In the genomic region with DNA sequence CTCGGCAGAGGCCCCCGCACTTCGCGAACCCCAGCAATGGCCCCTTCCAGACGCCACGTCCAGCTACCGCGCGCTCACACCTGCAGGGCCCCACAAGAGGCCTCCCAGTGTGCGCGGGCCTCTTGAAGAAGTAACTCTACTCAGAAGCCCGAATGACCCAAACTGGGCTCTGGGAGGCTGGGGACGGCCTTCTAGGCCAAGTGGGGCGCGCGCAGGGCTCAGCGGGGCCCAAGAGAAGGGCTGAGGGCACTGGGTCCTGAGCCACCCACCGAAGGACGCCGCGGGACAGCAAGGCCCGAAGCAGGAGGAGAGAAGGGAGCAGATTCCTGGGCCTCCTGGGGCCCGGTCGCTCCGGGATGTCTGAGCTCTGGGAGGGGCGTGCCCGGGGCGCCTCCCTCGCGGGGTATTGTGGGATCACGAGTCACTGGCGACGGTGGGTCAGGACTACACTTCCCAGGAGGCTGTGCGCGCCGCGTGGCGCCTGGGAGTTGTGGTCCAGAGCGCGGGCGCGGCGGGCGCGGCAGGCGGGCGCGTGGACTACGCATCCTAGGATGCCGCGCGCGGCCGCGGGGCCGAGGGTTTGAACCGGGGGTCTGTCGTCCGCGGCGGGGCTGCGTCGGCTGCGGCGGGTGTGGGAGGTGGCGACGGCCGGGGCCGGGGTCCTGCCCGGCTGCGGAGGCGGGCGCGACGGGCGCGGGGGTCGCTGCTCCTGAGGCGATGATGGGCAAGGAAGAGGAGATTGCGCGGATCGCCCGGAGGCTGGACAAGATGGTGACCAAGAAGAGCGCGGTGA, we compare ENCODE assay signal across 8 cellular contexts. TPM values are rescaled to one million over a fixed set of nuclear protein-coding genes. Genes with fewer than 3 reads are reported as not detected.
A peak's percentile ranks its signal among the peaks of the same experiment; 100 is the strongest.
DNase-seq lines count a peak whose midpoint lies in the region; ATAC-seq, FAIRE-seq and TF ChIP-seq lines count a peak whose summit lies in the region.

TSS of gene TCEA2 (plus strand) at position 603 of the 793 bp plus-strand sequence. CDS start at position 718, 115 bp downstream.

- intact Hi-C loops in Right ventricle myocardium inferior (cut with DNase I): no loop called here
- intact Hi-C loops in pancreas (cut with DNase I): no loop called here
- intact Hi-C loops in thyroid gland (cut with DNase I): loop anchor here (10.0 kb wide), 1 partner anchor 528 kb away; the partner anchor contains the start of gene PTK6

- peak within 1 kb of the TSS; percentile 95 for H2AFZ ChIP-seq in SU-DHL-6 (ENCODE audit: low read depth, low read length, severe bottlenecking)

- POLR2A ChIA-PET in activated naive CD8-positive, alpha-beta T cell treated with anti-CD3 and anti-CD28 coated beads, Interleukin-2, amount 10 ng/mL, durations not matched to agents 7 days and 5 days (lab: Charles Lee): interaction anchor here (0.6 to 3.2 kb wide), 11 partner anchors 9 to 542 kb away, joined by 3 to 16 read pairs (median 4); partner anchors contain the start of genes OPRL1, PRPF6 and RGS19

- peak; percentile 79 for ATAC-seq in HG02623 (IDR thresholded peaks at IDR 0.05; ENCODE audit: unreplicated experiment)
- ATAC-seq in activated naive CD8-positive, alpha-beta T cell treated with anti-CD3 and anti-CD28 coated beads, Interleukin-2, amount 10 ng/mL, durations not matched to agents 7 days and 5 days (ENCODE audit: low read depth): peak; percentile 76
- peak; percentile 98 for ATAC-seq in Right ventricle myocardium inferior
- ATAC-seq in pancreas: peak; percentile 92 to 98 (median 98)

- H3K27ac ChIP-seq in SU-DHL-6 (ENCODE audit: low read depth, low read length): no peak within 1 kb of the TSS
- peak within 1 kb of the TSS; percentile 51 to 83 (median 70) for H3K27ac ChIP-seq in pancreas
- peak within 1 kb of the TSS in 2 of 3 donors; percentile 78 to 87 for H3K27ac ChIP-seq in thyroid gland

- H3K4me1 ChIP-seq in pancreas (peaks cover 0 to 5% (median 4%) of the 10 kb centered on the region in 3 donors), thyroid gland (peaks cover 16 to 24% of the 10 kb centered on the region in 2 donors)

- H3K36me3 ChIP-seq in SU-DHL-6 (ENCODE audit: low read length) (no peaks in the 10 kb centered on the region), pancreas (no peaks in the 10 kb centered on the region), thyroid gland (no peaks in the 10 kb centered on the region)

- H4K20me1 ChIP-seq in SU-DHL-6 (ENCODE audit: low read depth, low read length): no peaks in the 10 kb centered on the region

- no peaks in the 10 kb centered on the region for H3K36me3 Mint-ChIP-seq in activated naive CD8-positive, alpha-beta T cell treated with anti-CD3 and anti-CD28 coated beads, Interleukin-2, amount 10 ng/mL, durations not matched to agents 7 days and 5 days

- peak within 1 kb of the TSS; percentile 74 for H3K9ac ChIP-seq in SU-DHL-6 (ENCODE audit: low read length)

- H3K27ac Mint-ChIP-seq in activated naive CD8-positive, alpha-beta T cell treated with anti-CD3 and anti-CD28 coated beads, Interleukin-2, amount 10 ng/mL, durations not matched to agents 7 days and 5 days: peak within 1 kb of the TSS; percentile 89

- H3K9me3 ChIP-seq in SU-DHL-6 (ENCODE audit: insufficient read depth, low read length) (no peaks in the 10 kb centered on the region), pancreas (no peaks in the 10 kb centered on the region), thyroid gland (no peaks in the 10 kb centered on the region)

- H3K79me2 ChIP-seq in SU-DHL-6 (ENCODE audit: insufficient read depth, low read length): no peaks in the 10 kb centered on the region

- DNase-seq in GM04504 (ENCODE audit: low read depth) (peak; percentile 93), NCI-H1105 treated with DMSO at 0.1 percent for 48 hours (lab: John Stamatoyannopoulos, UW) (peak; percentile 93), Right ventricle myocardium inferior (ENCODE audit: missing footprints) (peak; percentile 99), pancreas (peak; percentile 95 to 99 (median 96)), thyroid gland (peak; percentile 97 to 98)
- DNase-seq in activated naive CD8-positive, alpha-beta T cell treated with anti-CD3 and anti-CD28 coated beads, Interleukin-2, amount 10 ng/mL, durations not matched to agents 7 days and 5 days: peak; percentile 96

- WGBS in pancreas, 2 donors: 5 to 7% methylated on average over 51 to 85 of the region's 85 CpGs
- 2 to 40% methylated on average over 3 to 45 of the region's 85 CpGs for WGBS in thyroid gland, 2 donors

- TF ChIP-seq POLR2A in thyroid gland (IDR thresholded peaks at IDR 0.05): peak; percentile 54 to 78

- H3K4me1 Mint-ChIP-seq in activated naive CD8-positive, alpha-beta T cell treated with anti-CD3 and anti-CD28 coated beads, Interleukin-2, amount 10 ng/mL, durations not matched to agents 7 days and 5 days: peaks cover 43% of the 10 kb centered on the region

- peak within 1 kb of the TSS; percentile 95 for H3K4me3 Mint-ChIP-seq in activated naive CD8-positive, alpha-beta T cell treated with anti-CD3 and anti-CD28 coated beads, Interleukin-2, amount 10 ng/mL, durations not matched to agents 7 days and 5 days

- FAIRE-seq in pancreas (lab: Jason Lieb, UNC): no peak

- no peaks in the 10 kb centered on the region for H3K9me3 Mint-ChIP-seq in activated naive CD8-positive, alpha-beta T cell treated with anti-CD3 and anti-CD28 coated beads, Interleukin-2, amount 10 ng/mL, durations not matched to agents 7 days and 5 days

- H3K27me3 Mint-ChIP-seq in activated naive CD8-positive, alpha-beta T cell treated with anti-CD3 and anti-CD28 coated beads, Interleukin-2, amount 10 ng/mL, durations not matched to agents 7 days and 5 days: no peaks in the 10 kb centered on the region

- H3K4me3 ChIP-seq in SU-DHL-6 (ENCODE audit: insufficient read depth, low read length, poor library complexity, severe bottlenecking) (peak within 1 kb of the TSS; percentile 81), pancreas (peak within 1 kb of the TSS; percentile 79 to 92 (median 87)), thyroid gland (replicated peaks in 1 of 3) (peak within 1 kb of the TSS; percentile 37 to 77 (median 60))

- H3F3A ChIP-seq in SU-DHL-6 (ENCODE audit: insufficient read depth): no peaks in the 10 kb centered on the region

- H3K9me2 ChIP-seq in SU-DHL-6 (replicated peaks; ENCODE audit: insufficient read depth, low read length): no peaks in the 10 kb centered on the region

- no peaks in the 10 kb centered on the region for H3K27me3 ChIP-seq in SU-DHL-6 (ENCODE audit: low read length)
- no peaks in the 10 kb centered on the region for H3K27me3 ChIP-seq in pancreas
- H3K27me3 ChIP-seq in thyroid gland: no peaks in the 10 kb centered on the region

- TF ChIP-seq CTCF in SU-DHL-6 (IDR thresholded peaks at IDR 0.05; ENCODE audit: insufficient read depth, low read length, poor library complexity, severe bottlenecking) (no peak), pancreas (IDR thresholded peaks at IDR 0.05) (no peak), thyroid gland (IDR thresholded peaks at IDR 0.05) (no peak)

- peak within 1 kb of the TSS; percentile 85 for H3K4me2 ChIP-seq in SU-DHL-6 (ENCODE audit: low read depth, low read length, poor library complexity, severe bottlenecking)

RNA-seq across cellular contexts. Expression of gene TCEA2, which starts in this region (rescaled TPM):
- 10 to 100 TPM; 65.3 to 74.9 TPM for total RNA-seq in activated naive CD8-positive, alpha-beta T cell treated with anti-CD3 and anti-CD28 coated beads, Interleukin-2, amount 10 ng/mL, durations not matched to agents 7 days and 5 days
- total RNA-seq in Right ventricle myocardium inferior (39.0 TPM), pancreas (10 to 100 TPM; 11.6 to 24.5 (median 13.9) TPM), thyroid gland (10 to 100 TPM; 20.9 to 43.1 (median 24.4) TPM)
- 10 to 100 TPM; 35.7 to 52.9 TPM for polyA plus RNA-seq in pancreas
